Comparison of ENCODE assay signal across 10 cellular contexts in the genomic region with DNA sequence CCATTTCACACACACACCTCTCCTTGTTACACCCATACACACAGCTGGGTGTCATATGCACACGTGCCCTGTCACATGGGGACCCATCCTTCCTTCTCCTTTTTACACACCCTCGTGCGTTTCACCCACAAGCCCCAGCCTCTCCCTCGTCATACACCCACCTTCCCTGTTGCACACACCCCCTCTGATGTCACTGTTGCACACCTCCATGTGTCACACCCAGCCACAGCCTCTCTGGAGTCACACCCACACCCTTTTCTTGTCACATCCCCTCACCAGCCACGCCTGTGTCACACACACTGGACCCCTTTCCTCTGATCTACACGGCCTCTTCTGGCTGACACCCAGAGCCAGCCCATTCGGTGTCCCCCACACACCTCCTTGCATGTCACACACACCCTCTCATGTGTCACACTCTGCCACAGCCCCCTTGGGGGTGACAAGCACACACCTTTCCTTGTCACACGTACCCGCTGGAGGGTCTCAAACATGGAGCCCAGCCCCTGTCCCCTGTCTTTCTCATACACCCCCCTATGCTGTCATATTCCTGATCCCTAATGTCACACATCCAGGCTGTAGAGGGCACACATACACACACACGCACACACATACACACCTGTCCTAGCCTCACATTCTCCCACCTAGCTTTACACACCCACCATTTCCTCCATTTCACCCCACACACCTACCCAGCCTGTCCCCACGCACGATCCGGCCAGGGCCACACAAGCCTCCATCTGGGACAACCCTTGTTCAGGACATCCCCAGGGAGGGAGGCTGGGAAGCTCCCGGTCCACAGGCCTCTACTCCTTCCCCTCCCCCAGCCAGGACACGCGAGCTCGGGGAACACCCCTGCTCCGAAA. TPM values are rescaled to one million over a fixed set of nuclear protein-coding genes. Genes with fewer than 3 reads are reported as not detected.
DNase-seq lines count a peak whose midpoint lies in the region; ATAC-seq and TF ChIP-seq lines count a peak whose summit lies in the region.
"Had no signal": no experiment of that assay in that cellular context is flagged by ENCODE, and none has a peak within 500 bp of the region (broad histone marks: within the 10 kb centered on the region; RNA-seq: fewer than 3 reads in every experiment).

No MANE protein-coding gene starts in this region.

- no peaks in the 10 kb centered on the region for H3K36me3 Mint-ChIP-seq in Caco-2 (ENCODE audit: insufficient read depth, unreplicated experiment)

- H3K4me1 ChIP-seq in Caco-2 = peaks cover 4% of the 10 kb centered on the region; the same call in 1 of the 2 replicates
- peaks cover 0 to 2% of the 10 kb centered on the region in 2 donors for H3K4me1 ChIP-seq in esophagus (ENCODE audit: control insufficient read depth in 2 of 2, insufficient read depth in 2 of 2, low read length in 1 of 2)
- H3K4me1 ChIP-seq in psoas muscle = no peaks in the 10 kb centered on the region
- H3K4me1 ChIP-seq: colonic mucosa had no signal

- H3K4me1 Mint-ChIP-seq in Caco-2 (ENCODE audit: low read depth, unreplicated experiment) = peaks cover 7% of the 10 kb centered on the region

- WGBS in esophagus, 2 donors = 13 to 18% methylated on average over 18 of the region's 18 CpGs
- 12 to 15% (median 13%) methylated on average over 18 of the region's 18 CpGs for WGBS in psoas muscle, 3 donors

- TF ChIP-seq CTCF in Caco-2 (IDR thresholded peaks at IDR 0.05; ENCODE audit: insufficient read depth in 1 of 2, low read depth in 1 of 2, low read length in 1 of 2, severe bottlenecking in 1 of 2, unreplicated experiment in 1 of 2) (no peak), psoas muscle (IDR thresholded peaks at IDR 0.05) (no peak)

- H3K27ac ChIP-seq in esophagus (ENCODE audit: low read depth in 2 of 2, low read length in 1 of 2) = no peak overlapping the region
- peak overlapping the region; percentile 16 for H3K27ac ChIP-seq in psoas muscle
- H3K27ac ChIP-seq: colonic mucosa had no signal

- H3K9me3 ChIP-seq in Caco-2 (no peaks in the 10 kb centered on the region), esophagus (ENCODE audit: control insufficient read depth in 2 of 2, insufficient read depth in 1 of 2, low read depth in 1 of 2, low read length in 1 of 2) (peaks cover 0 to 4% of the 10 kb centered on the region in 2 donors), psoas muscle (no peaks in the 10 kb centered on the region)
- H3K9me3 ChIP-seq: colonic mucosa had no signal

- CTCF ChIA-PET in Caco-2 (lab: Charles Lee) = no interaction called here

- ATAC-seq in psoas muscle = peak in 2 of 4 donors; percentile 14 to 20
- no peak for ATAC-seq in GM18519 (IDR thresholded peaks at IDR 0.05; ENCODE audit: low FRiP score, unreplicated experiment)
- ATAC-seq in HG02623 (IDR thresholded peaks at IDR 0.05; ENCODE audit: unreplicated experiment) = no peak

- POLR2A ChIA-PET in Caco-2 (lab: Charles Lee) = no interaction called here

- no peaks in the 10 kb centered on the region for H3K9me3 Mint-ChIP-seq in Caco-2 (ENCODE audit: unreplicated experiment)

- peaks cover 32% of the 10 kb centered on the region for H3K27me3 Mint-ChIP-seq in Caco-2 (ENCODE audit: insufficient read depth, unreplicated experiment)

- H3K4me3 Mint-ChIP-seq in Caco-2 (ENCODE audit: unreplicated experiment) = peak overlapping the region; percentile 1

- no TSS peak for BruUV-seq in Caco-2 (replicated peaks; lab: Mats Ljungman, UMichigan)

- no peak overlapping the region for H3K27ac Mint-ChIP-seq in Caco-2 (ENCODE audit: unreplicated experiment)

- no peak for DNase-seq in Caco-2
- DNase-seq in UCSD-AML1 (lab: John Stamatoyannopoulos, UW; ENCODE audit: unreplicated experiment) = peak; percentile 23
- DNase-seq in psoas muscle = no peak
- no peak for DNase-seq in NCI-H2227 (lab: John Stamatoyannopoulos, UW; ENCODE audit: unreplicated experiment)
- DNase-seq in islet precursor cell = no peak
- DNase-seq: colonic mucosa, NCI-H1694 treated with DMSO at 0.1 percent for 48 hours had no signal

- H3K4me3 ChIP-seq in Caco-2 (ENCODE audit: low read depth, low read length) = no peak overlapping the region
- H3K4me3 ChIP-seq in esophagus (ENCODE audit: low read depth in 1 of 2, low read length in 2 of 2) = peak overlapping the region; percentile 4 to 25
- peak overlapping the region; percentile 52 for H3K4me3 ChIP-seq in psoas muscle
- H3K4me3 ChIP-seq: colonic mucosa had no signal

- H3K27me3 ChIP-seq in Caco-2 (replicated peaks; ENCODE audit: control insufficient read depth, insufficient read depth, low read length) = no peaks in the 10 kb centered on the region
- peaks cover 0 to 13% of the 10 kb centered on the region in 2 donors for H3K27me3 ChIP-seq in esophagus (ENCODE audit: control insufficient read depth in 1 of 2, insufficient read depth in 2 of 2, low read length in 2 of 2)
- H3K27me3 ChIP-seq in psoas muscle (ENCODE audit: insufficient read depth in 3 of 3, low read length in 2 of 3) = peaks cover 0 to 85% (median 19%) of the 10 kb centered on the region in 3 donors

- intact Hi-C loops in Caco-2 (cut with micrococcal nuclease; ENCODE audit: unreplicated experiment) = no loop called here
- intact Hi-C loops in psoas muscle (cut with DNase I) = no loop called here

- H3K36me3 ChIP-seq in Caco-2 (ENCODE audit: control insufficient read depth, insufficient read depth, low read length) (no peaks in the 10 kb centered on the region), esophagus (ENCODE audit: control insufficient read depth in 2 of 2, insufficient read depth in 2 of 2, low read length in 1 of 2) (no peaks in the 10 kb centered on the region), psoas muscle (ENCODE audit: insufficient read depth in 1 of 2, low read depth in 1 of 2) (no peaks in the 10 kb centered on the region)
- H3K36me3 ChIP-seq: colonic mucosa had no signal

RNA-seq across cellular contexts. Expression of a gene that starts 1.4 kb away (rescaled TPM):
- 0.05 TPM in 1 of 2 replicates, not detected in the other for total RNA-seq in Caco-2 (2022)
- polyA plus RNA-seq in esophagus = 1 to 10 TPM in 1 of 2 donors, under 1 TPM in 1; 0.31 to 1.0 TPM
- 1 to 10 TPM; 1.6 to 4.3 (median 2.7) TPM for total RNA-seq in psoas muscle
- polyA plus RNA-seq in psoas muscle = under 1 TPM; 0.27 to 0.98 (median 0.60) TPM

RNA-seq across cellular contexts. Expression of a gene that starts 23.0 kb away (rescaled TPM):
- total RNA-seq in Caco-2 (2022) = 17.1 and 21.1 TPM in 2 replicates
- 10 to 100 TPM in 1 of 2 donors, 1 to 10 TPM in 1; 8.1 to 12.3 TPM for polyA plus RNA-seq in esophagus
- total RNA-seq in psoas muscle = 1 to 10 TPM; 4.9 to 6.2 (median 5.5) TPM
- polyA plus RNA-seq in psoas muscle = 1 to 10 TPM; 2.9 to 5.3 (median 4.0) TPM

RNA-seq across cellular contexts. Expression of a gene that starts 50.5 kb away (rescaled TPM):
- total RNA-seq in Caco-2 (2022) (not detected in 2 replicates), psoas muscle (under 1 TPM in 1 of 4 donors, not detected in 3; 0.76 TPM)
- polyA plus RNA-seq in esophagus (not detected), psoas muscle (under 1 TPM in 1 of 3 donors, not detected in 2; 0.08 TPM)
- total RNA-seq: colonic mucosa had no signal

RNA-seq across cellular contexts. Expression of a gene that starts 57.7 kb away (rescaled TPM):
- not detected in 2 replicates for total RNA-seq in Caco-2 (2022)
- not detected for polyA plus RNA-seq in esophagus
- total RNA-seq in psoas muscle = not detected
- polyA plus RNA-seq in psoas muscle = not detected
- total RNA-seq: colonic mucosa had no signal
